8 cellular contexts compared by ENCODE assay signal in genomic region chr17:80892019-80892855, GRCh38.
A peak's percentile ranks its signal among the peaks of the same experiment; 100 is the strongest.
DNase-seq lines count a peak whose midpoint lies in the region; ATAC-seq and TF ChIP-seq lines count a peak whose summit lies in the region.

No MANE protein-coding gene starts in this region.

- no peaks in the 10 kb centered on the region for H3K79me2 ChIP-seq in Karpas-422 (ENCODE audit: low read length)

- no peaks in the 10 kb centered on the region for H3K27me3 ChIP-seq in CD8-positive, alpha-beta T cell (ENCODE audit: insufficient read depth, low read length)
- H3K27me3 ChIP-seq in colonic mucosa = no peaks in the 10 kb centered on the region
- no peaks in the 10 kb centered on the region for H3K27me3 ChIP-seq in Karpas-422 (ENCODE audit: low read length)

- ATAC-seq in CD8-positive, alpha-beta T cell = peak; percentile 83
- peak; percentile 74 for ATAC-seq in GM21825 (IDR thresholded peaks at IDR 0.05; ENCODE audit: unreplicated experiment)
- peak; percentile 77 to 83 for ATAC-seq in naive thymus-derived CD8-positive, alpha-beta T cell

- no peaks in the 10 kb centered on the region for H3K9me2 ChIP-seq in Karpas-422 (replicated peaks; ENCODE audit: insufficient read depth, low read length)

- no peak overlapping the region for H2AFZ ChIP-seq in Karpas-422 (ENCODE audit: low read length)

- intact Hi-C loops in CD8-positive, alpha-beta T cell (cut with DNase I, micrococcal nuclease) = loop anchor here (5.0 to 10.0 kb wide), 2 partner anchors 127 to 1055 kb away; partner anchors contain the start of gene CBX4 (in 1 of the 2)
- intact Hi-C loops in activated CD4-positive, alpha-beta T cell treated with anti-CD3 and anti-CD28 coated beads, Interleukin-2, amount 10 ng/mL, durations not matched to agents 24 days and 14 days (cut with micrococcal nuclease) = loop anchor here (1.0 to 10.0 kb wide), 3 partner anchors 101 to 465 kb away; no protein-coding TSS in a partner anchor
- intact Hi-C loops in colonic mucosa (cut with DNase I) = no loop called here

- peaks cover 66% of the 10 kb centered on the region for H3K36me3 Mint-ChIP-seq in CD8-positive, alpha-beta T cell
- H3K36me3 Mint-ChIP-seq in activated CD4-positive, alpha-beta T cell treated with anti-CD3 and anti-CD28 coated beads, Interleukin-2, amount 10 ng/mL, durations not matched to agents 24 days and 14 days (ENCODE audit: low read depth) = peaks cover 78% of the 10 kb centered on the region
- H3K36me3 Mint-ChIP-seq in naive thymus-derived CD8-positive, alpha-beta T cell = peaks cover 0 to 56% (median 22%) of the 10 kb centered on the region in 3 donors

- H3K4me2 ChIP-seq in Karpas-422 (ENCODE audit: low read depth, low read length, poor library complexity, severe bottlenecking) = no peak overlapping the region

- no peaks in the 10 kb centered on the region for H3K27me3 Mint-ChIP-seq in CD8-positive, alpha-beta T cell (ENCODE audit: low read depth)
- no peaks in the 10 kb centered on the region for H3K27me3 Mint-ChIP-seq in activated CD4-positive, alpha-beta T cell treated with anti-CD3 and anti-CD28 coated beads, Interleukin-2, amount 10 ng/mL, durations not matched to agents 24 days and 14 days
- no peaks in the 10 kb centered on the region for H3K27me3 Mint-ChIP-seq in naive thymus-derived CD8-positive, alpha-beta T cell

- no peak overlapping the region for H3K4me3 ChIP-seq in CD8-positive, alpha-beta T cell (ENCODE audit: low read depth, low read length)
- H3K4me3 ChIP-seq in colonic mucosa (no peak overlapping the region), Karpas-422 (ENCODE audit: low read length) (no peak overlapping the region)

- H3K9me3 ChIP-seq in CD8-positive, alpha-beta T cell (ENCODE audit: low read length) = no peaks in the 10 kb centered on the region
- H3K9me3 ChIP-seq in colonic mucosa (no peaks in the 10 kb centered on the region), Karpas-422 (ENCODE audit: low read length) (no peaks in the 10 kb centered on the region)

- no peaks in the 10 kb centered on the region for H4K20me1 ChIP-seq in Karpas-422 (ENCODE audit: insufficient read depth, low read depth, low read length)

- peak; percentile 55 to 90 (median 74) for DNase-seq in CD8-positive, alpha-beta T cell
- DNase-seq in NCI-H146 treated with DMSO at 0.1 percent for 48 hours (lab: John Stamatoyannopoulos, UW; ENCODE audit: unreplicated experiment) = peak; percentile 90
- DNase-seq in activated CD4-positive, alpha-beta T cell treated with anti-CD3 and anti-CD28 coated beads, Interleukin-2, amount 10 ng/mL, durations not matched to agents 24 days and 14 days = peak; percentile 95
- peak; percentile 61 for DNase-seq in colonic mucosa
- peak in 6 of 10 donors; percentile 25 to 76 (median 36) for DNase-seq in naive thymus-derived CD8-positive, alpha-beta T cell
- DNase-seq in stimulated activated CD8-positive, alpha-beta memory T cell treated with anti-CD3 and anti-CD28 coated beads, Interleukin-7, amount 100 ng/mL, for 48 hours (ENCODE audit: extremely low read depth in 1 of 2, low read depth in 1 of 2) = peak; percentile 74 to 96
- DNase-seq in Karpas-422 = no peak

- H3K27ac ChIP-seq in CD8-positive, alpha-beta T cell (ENCODE audit: low read depth, low read length) = peak overlapping the region; percentile 47
- no peak overlapping the region for H3K27ac ChIP-seq in colonic mucosa
- no peak overlapping the region for H3K27ac ChIP-seq in Karpas-422 (ENCODE audit: low read length)

- H3K9ac ChIP-seq in colonic mucosa (ENCODE audit: low read depth in 2 of 2, low read length in 2 of 2) = no peak overlapping the region
- no peak overlapping the region for H3K9ac ChIP-seq in Karpas-422 (ENCODE audit: low read length)

- peak overlapping the region; percentile 96 for H3K27ac Mint-ChIP-seq in CD8-positive, alpha-beta T cell
- H3K27ac Mint-ChIP-seq in activated CD4-positive, alpha-beta T cell treated with anti-CD3 and anti-CD28 coated beads, Interleukin-2, amount 10 ng/mL, durations not matched to agents 24 days and 14 days = peak overlapping the region; percentile 93
- H3K27ac Mint-ChIP-seq in naive thymus-derived CD8-positive, alpha-beta T cell = peak overlapping the region; percentile 56 to 99 (median 90)

- no peaks in the 10 kb centered on the region for H3K9me3 Mint-ChIP-seq in CD8-positive, alpha-beta T cell
- no peaks in the 10 kb centered on the region for H3K9me3 Mint-ChIP-seq in activated CD4-positive, alpha-beta T cell treated with anti-CD3 and anti-CD28 coated beads, Interleukin-2, amount 10 ng/mL, durations not matched to agents 24 days and 14 days
- no peaks in the 10 kb centered on the region for H3K9me3 Mint-ChIP-seq in naive thymus-derived CD8-positive, alpha-beta T cell

- POLR2A ChIA-PET in CD8-positive, alpha-beta T cell (lab: Charles Lee) = interaction anchor here (0.6 to 1.5 kb wide), 4 partner anchors 15 to 188 kb away, joined by 3 to 5 read pairs (median 3); no protein-coding TSS in a partner anchor
- POLR2A ChIA-PET in naive thymus-derived CD8-positive, alpha-beta T cell (lab: Charles Lee) = no interaction called here

- peak overlapping the region; percentile 68 for H3K4me3 Mint-ChIP-seq in CD8-positive, alpha-beta T cell
- peak overlapping the region; percentile 82 for H3K4me3 Mint-ChIP-seq in activated CD4-positive, alpha-beta T cell treated with anti-CD3 and anti-CD28 coated beads, Interleukin-2, amount 10 ng/mL, durations not matched to agents 24 days and 14 days
- peak overlapping the region in 8 of 10 donors; percentile 58 to 82 (median 71) for H3K4me3 Mint-ChIP-seq in naive thymus-derived CD8-positive, alpha-beta T cell

- no peak for TF ChIP-seq CTCF in CD8-positive, alpha-beta T cell (IDR thresholded peaks at IDR 0.05)
- TF ChIP-seq CTCF in colonic mucosa (IDR thresholded peaks at IDR 0.05) = no peak

- peaks cover 41% of the 10 kb centered on the region for H3K4me1 Mint-ChIP-seq in CD8-positive, alpha-beta T cell (ENCODE audit: low read depth)
- H3K4me1 Mint-ChIP-seq in activated CD4-positive, alpha-beta T cell treated with anti-CD3 and anti-CD28 coated beads, Interleukin-2, amount 10 ng/mL, durations not matched to agents 24 days and 14 days = peaks cover 69% of the 10 kb centered on the region
- peaks cover 9 to 33% (median 19%) of the 10 kb centered on the region in 4 donors for H3K4me1 Mint-ChIP-seq in naive thymus-derived CD8-positive, alpha-beta T cell

- CTCF ChIA-PET in CD8-positive, alpha-beta T cell (lab: Charles Lee) = interaction anchor here (0.8 kb wide), 1 partner anchor 96 kb away, joined by 3 read pairs; no protein-coding TSS in a partner anchor

- H3K4me1 ChIP-seq in CD8-positive, alpha-beta T cell (ENCODE audit: insufficient read depth, low read length) = peaks cover 32% of the 10 kb centered on the region
- no peaks in the 10 kb centered on the region for H3K4me1 ChIP-seq in colonic mucosa
- H3K4me1 ChIP-seq in Karpas-422 (ENCODE audit: low read length) = no peaks in the 10 kb centered on the region

- peaks cover 22% of the 10 kb centered on the region for H3K36me3 ChIP-seq in CD8-positive, alpha-beta T cell (ENCODE audit: insufficient read depth, low read length)
- no peaks in the 10 kb centered on the region for H3K36me3 ChIP-seq in colonic mucosa
- no peaks in the 10 kb centered on the region for H3K36me3 ChIP-seq in Karpas-422 (ENCODE audit: insufficient read depth, low read length)
